10 cellular contexts compared by ENCODE assay signal in the genomic region with DNA sequence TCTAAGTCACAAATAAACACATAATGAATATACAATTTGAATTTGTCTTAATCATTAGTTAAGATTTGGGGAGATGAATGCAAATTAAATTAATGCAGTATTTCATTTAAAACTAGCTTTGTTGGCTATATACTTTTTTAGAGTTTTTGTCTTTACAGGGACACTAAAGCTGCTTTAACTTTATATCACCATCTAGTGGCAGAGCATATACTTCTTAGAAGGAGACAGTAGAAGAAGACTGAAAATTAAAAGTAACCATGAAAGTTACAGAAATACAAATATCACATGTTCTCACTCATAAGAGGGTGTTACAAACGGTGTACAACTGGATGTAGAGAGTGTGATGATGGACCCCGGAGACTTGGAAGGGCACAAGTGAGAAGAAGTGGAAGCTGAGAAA.
DNase-seq lines count a peak whose midpoint lies in the region; ATAC-seq, FAIRE-seq and TF ChIP-seq lines count a peak whose summit lies in the region.
"Had no signal": no experiment of that assay in that cellular context is flagged by ENCODE, and none has a peak within 500 bp of the region (broad histone marks: within the 10 kb centered on the region; RNA-seq: fewer than 3 reads in every experiment).

No MANE protein-coding gene starts in this region.

- POLR2A ChIA-PET in A549 (lab: Yijun Ruan, JAX), result no interaction called here

- H3K27me3 Mint-ChIP-seq in activated CD8-positive, alpha-beta memory T cell treated with anti-CD3 and anti-CD28 coated beads, Interleukin-2, amount 10 ng/mL, durations not matched to agents 7 days and 5 days, result no peaks in the 10 kb centered on the region

- no peak for TF ChIP-seq POLR2A in A549 (IDR thresholded peaks at IDR 0.05; ENCODE audit: low read length)

- FAIRE-seq in A549 (lab: Jason Lieb, UNC), result no peak
- FAIRE-seq: TTC549 had no signal

- TF ChIP-seq CTCF in A549 (IDR thresholded peaks at IDR 0.05), result peak; percentile 33; the same call in 2 of the 3 replicates
- TF ChIP-seq CTCF in choroid plexus epithelial cell (conservative IDR thresholded peaks at IDR 0.05; ENCODE audit: low read depth, low read length), result peak; percentile 63

- peak; percentile 41 to 46; a peak in 4 of 5 replicates for TF ChIP-seq RAD21 in A549 (conservative IDR thresholded peaks at IDR 0.05 in 1 of 2, IDR thresholded peaks at IDR 0.05 in 1 of 2)

- H3K9me3 ChIP-seq in A549, result no peaks in the 10 kb centered on the region

- no peaks in the 10 kb centered on the region for H3K36me3 Mint-ChIP-seq in activated CD8-positive, alpha-beta memory T cell treated with anti-CD3 and anti-CD28 coated beads, Interleukin-2, amount 10 ng/mL, durations not matched to agents 7 days and 5 days

- H3K4me3 Mint-ChIP-seq in activated CD8-positive, alpha-beta memory T cell treated with anti-CD3 and anti-CD28 coated beads, Interleukin-2, amount 10 ng/mL, durations not matched to agents 7 days and 5 days, result no peak overlapping the region

- DNase-seq in A549 (ENCODE audit: low read depth in 1 of 2, low spot score in 1 of 2), result peak in 1 of 2 experiments; percentile 2
- DNase-seq in NCI-H146 (lab: John Stamatoyannopoulos, UW), result peak; percentile 56
- peak; percentile 54 for DNase-seq in choroid plexus epithelial cell (ENCODE audit: low read depth)
- DNase-seq in activated CD8-positive, alpha-beta memory T cell treated with anti-CD3 and anti-CD28 coated beads, Interleukin-2, amount 10 ng/mL, durations not matched to agents 7 days and 5 days, result no peak
- no peak for DNase-seq in NCI-H2196 (lab: John Stamatoyannopoulos, UW; ENCODE audit: unreplicated experiment)
- DNase-seq in Ammon's horn (ENCODE audit: low spot score), result no peak
- DNase-seq: stomach had no signal

- no peak overlapping the region for H3K27ac Mint-ChIP-seq in activated CD8-positive, alpha-beta memory T cell treated with anti-CD3 and anti-CD28 coated beads, Interleukin-2, amount 10 ng/mL, durations not matched to agents 7 days and 5 days

- 2% methylated on average over 2 of the region's 2 CpGs for WGBS in A549 (ENCODE audit: missing lambda C conversion rate)

- no peak overlapping the region for H3K4me2 ChIP-seq in A549

- TF ChIP-seq EP300 in A549 (IDR thresholded peaks at IDR 0.05), result no peak

- H3K4me1 Mint-ChIP-seq in activated CD8-positive, alpha-beta memory T cell treated with anti-CD3 and anti-CD28 coated beads, Interleukin-2, amount 10 ng/mL, durations not matched to agents 7 days and 5 days, result no peaks in the 10 kb centered on the region

- ATAC-seq in A549 (peak in 1 of 2 experiments; percentile 54; a peak in 2 of 6 replicates), GM18511 (IDR thresholded peaks at IDR 0.05; ENCODE audit: unreplicated experiment) (peak; percentile 79), HG02798 (IDR thresholded peaks at IDR 0.05; ENCODE audit: poor library complexity, unreplicated experiment) (no peak)
- ATAC-seq in activated CD8-positive, alpha-beta memory T cell treated with anti-CD3 and anti-CD28 coated beads, Interleukin-2, amount 10 ng/mL, durations not matched to agents 7 days and 5 days, result no peak

- peaks cover 6% of the 10 kb centered on the region for H3K9me3 Mint-ChIP-seq in activated CD8-positive, alpha-beta memory T cell treated with anti-CD3 and anti-CD28 coated beads, Interleukin-2, amount 10 ng/mL, durations not matched to agents 7 days and 5 days (ENCODE audit: low read depth)

- CTCF ChIA-PET in A549 (lab: Yijun Ruan, JAX), result interaction anchor here (0.7 to 2.4 kb wide), 6 partner anchors 9 to 377 kb away, joined by 3 to 11 read pairs (median 4); no protein-coding TSS in a partner anchor
- CTCF ChIA-PET in activated CD8-positive, alpha-beta memory T cell treated with anti-CD3 and anti-CD28 coated beads, Interleukin-2, amount 10 ng/mL, durations not matched to agents 7 days and 5 days (lab: Charles Lee), result no interaction called here

- no peak overlapping the region for H3K27ac ChIP-seq in A549
- H3K27ac ChIP-seq: stomach had no signal

- no peaks in the 10 kb centered on the region for H3K4me1 ChIP-seq in A549
- H3K4me1 ChIP-seq: stomach had no signal

- H3K4me3 ChIP-seq in A549 (no peak overlapping the region), choroid plexus epithelial cell (ENCODE audit: low read depth, low read length) (no peak overlapping the region)
- H3K4me3 ChIP-seq: stomach had no signal

TF ChIP-seq in A549, 52 proteins besides CTCF, POLR2A, EP300 and RAD21:
- TF ChIP-seq SMC3 (IDR thresholded peaks at IDR 0.05) (peak; percentile 44; the same call in 2 of the 3 replicates), SREBF2 (IDR thresholded peaks at IDR 0.05) (no peak)
TF ChIP-seq in A549: peak in this region for 1.

Comparison
In these comparisons a context has a peak if more than half of its experiments do, and no peak if none do; other contexts are left out.
1. DNase-seq: peak in NCI-H146 (single experiment) and choroid plexus epithelial cell (single experiment); none in activated CD8-positive, alpha-beta memory T cell treated with anti-CD3 and anti-CD28 coated beads, Interleukin-2, amount 10 ng/mL, durations not matched to agents 7 days and 5 days (single experiment), NCI-H2196 (single experiment) and Ammon's horn (single experiment).